In genomic region chr19:41221514-41222205, GRCh38 we compare ENCODE assay signal across 13 cellular contexts. TPM values are rescaled to one million over a fixed set of nuclear protein-coding genes. Genes with fewer than 3 reads are reported as not detected.
DNase-seq lines count a peak whose midpoint lies in the region; ATAC-seq and TF ChIP-seq lines count a peak whose summit lies in the region.
"Had no signal": no experiment of that assay in that cellular context is flagged by ENCODE, and none has a peak within 500 bp of the region (broad histone marks: within the 10 kb centered on the region; RNA-seq: fewer than 3 reads in every experiment).

No MANE protein-coding gene starts in this region.

- DNase-seq in right atrium auricular region (ENCODE audit: low spot score) = no peak
- DNase-seq in heart right ventricle = no peak
- no peak for DNase-seq in endodermal cell
- no peak for DNase-seq in osteoblast (ENCODE audit: insufficient read length, low spot score, missing footprints)
- no peak for DNase-seq in NCI-H1930 (lab: John Stamatoyannopoulos, UW)
- no peak for DNase-seq in T-cell
- DNase-seq: natural killer cell, NCI-H226, T1000 had no signal

- peaks cover 0 to 45% of the 10 kb centered on the region in 2 donors for H3K4me1 ChIP-seq in right atrium auricular region
- H3K4me1 ChIP-seq in heart right ventricle = peaks cover 3 to 34% (median 12%) of the 10 kb centered on the region in 9 donors
- H3K4me1 ChIP-seq in endodermal cell (ENCODE audit: control insufficient read depth, insufficient read depth, low read length) = no peaks in the 10 kb centered on the region
- peaks cover 66% of the 10 kb centered on the region for H3K4me1 ChIP-seq in osteoblast (ENCODE audit: insufficient read depth, low read length)

- WGBS in heart right ventricle, 2 donors = 87 to 91% methylated on average over 20 of the region's 20 CpGs
- WGBS in endodermal cell (ENCODE audit: insufficient coverage in 1 of 2, insufficient read length in 1 of 2), 2 experiments = 94 to 96% methylated on average over 20 of the region's 20 CpGs

- H3K27ac Mint-ChIP-seq in endodermal cell (peak overlapping the region; percentile 21), T-cell (no peak overlapping the region)
- H3K27ac Mint-ChIP-seq: activated naive CD4-positive, alpha-beta T cell treated with anti-CD3 and anti-CD28 coated beads, Interleukin-2, amount 50 U/mL, for 24 hours; natural killer cell had no signal

- H4K20me1 ChIP-seq in osteoblast (ENCODE audit: insufficient read depth, low read length) = peaks cover 3% of the 10 kb centered on the region

- H2AFZ ChIP-seq in osteoblast (ENCODE audit: low read length) = no peak overlapping the region

- H3K36me3 Mint-ChIP-seq in endodermal cell (ENCODE audit: low read depth) (peaks cover 7% of the 10 kb centered on the region), T-cell (no peaks in the 10 kb centered on the region)
- H3K36me3 Mint-ChIP-seq: activated naive CD4-positive, alpha-beta T cell treated with anti-CD3 and anti-CD28 coated beads, Interleukin-2, amount 50 U/mL, for 24 hours; natural killer cell had no signal

- peak overlapping the region; percentile 85 for H3K4me2 ChIP-seq in osteoblast (ENCODE audit: insufficient read depth, low read length)

- peaks cover 59% of the 10 kb centered on the region for H3K79me2 ChIP-seq in osteoblast (ENCODE audit: insufficient read depth, low read length)

- H3K27me3 Mint-ChIP-seq in endodermal cell (ENCODE audit: insufficient read depth) (peaks cover 27% of the 10 kb centered on the region), T-cell (peaks cover 31 to 39% of the 10 kb centered on the region in 2 donors)

- CTCF ChIA-PET in T-cell (lab: Charles Lee) = interaction anchor here in 1 of 2 donors (0.5 to 1.0 kb wide), 2 partner anchors 17 to 85 kb away, joined by 3 read pairs; no protein-coding TSS in a partner anchor

- intact Hi-C loops in heart right ventricle (cut with DNase I) = no loop called here

- no peaks in the 10 kb centered on the region for H3K9me3 ChIP-seq in right atrium auricular region
- H3K9me3 ChIP-seq in heart right ventricle = no peaks in the 10 kb centered on the region
- H3K9me3 ChIP-seq in endodermal cell (ENCODE audit: control insufficient read depth, low read length) = no peaks in the 10 kb centered on the region
- no peaks in the 10 kb centered on the region for H3K9me3 ChIP-seq in osteoblast (ENCODE audit: low read depth, low read length)

- POLR2A ChIA-PET in T-cell (lab: Charles Lee) = interaction anchor here in 1 of 2 donors (0.6 kb wide), 1 partner anchor 18 kb away, joined by 4 read pairs; no protein-coding TSS in a partner anchor

- no peaks in the 10 kb centered on the region for H3K9me3 Mint-ChIP-seq in endodermal cell
- no peaks in the 10 kb centered on the region for H3K9me3 Mint-ChIP-seq in T-cell
- H3K9me3 Mint-ChIP-seq: activated naive CD4-positive, alpha-beta T cell treated with anti-CD3 and anti-CD28 coated beads, Interleukin-2, amount 50 U/mL, for 24 hours; natural killer cell had no signal

- H3K4me3 ChIP-seq in right atrium auricular region (no peak overlapping the region), heart right ventricle (no peak overlapping the region), endodermal cell (ENCODE audit: low read length) (no peak overlapping the region), osteoblast (ENCODE audit: insufficient read depth, low read length) (peak overlapping the region; percentile 93)

- TF ChIP-seq CTCF in right atrium auricular region (IDR thresholded peaks at IDR 0.05) (no peak), heart right ventricle (IDR thresholded peaks at IDR 0.05) (no peak), endodermal cell (conservative IDR thresholded peaks at IDR 0.05) (no peak), osteoblast (IDR thresholded peaks at IDR 0.05; ENCODE audit: extremely low read depth, low read depth, low read length) (no peak)

- H3K4me1 Mint-ChIP-seq in endodermal cell (peaks cover 24% of the 10 kb centered on the region), T-cell (peaks cover 12 to 17% (median 16%) of the 10 kb centered on the region in 3 donors)

- H3K9ac ChIP-seq in endodermal cell (ENCODE audit: extremely low read depth, low read length, poor library complexity, severe bottlenecking) = no peak overlapping the region

- H3K27me3 ChIP-seq in right atrium auricular region (no peaks in the 10 kb centered on the region), heart right ventricle (peaks cover 0 to 50% (median 5%) of the 10 kb centered on the region in 7 donors), endodermal cell (ENCODE audit: control insufficient read depth, insufficient read depth, low read length, poor library complexity, severe bottlenecking) (no peaks in the 10 kb centered on the region), osteoblast (ENCODE audit: insufficient read depth, low read length) (no peaks in the 10 kb centered on the region)

- ATAC-seq in heart right ventricle = no peak
- ATAC-seq in T-cell (replicated peaks in 1 of 4) = no peak
- ATAC-seq in HG03457 (IDR thresholded peaks at IDR 0.05; ENCODE audit: unreplicated experiment) = no peak
- no peak for ATAC-seq in GM19395 (IDR thresholded peaks at IDR 0.05; ENCODE audit: unreplicated experiment)
- ATAC-seq: natural killer cell had no signal

- peak overlapping the region; percentile 93 to 99 for H3K27ac ChIP-seq in right atrium auricular region
- peak overlapping the region in 4 of 10 donors; percentile 6 to 95 (median 65) for H3K27ac ChIP-seq in heart right ventricle
- H3K27ac ChIP-seq in endodermal cell (ENCODE audit: low read depth, low read length) = no peak overlapping the region
- peak overlapping the region; percentile 90 for H3K27ac ChIP-seq in osteoblast (ENCODE audit: low read depth, low read length)

- H3K36me3 ChIP-seq in right atrium auricular region (peaks cover 10% of the 10 kb centered on the region), heart right ventricle (peaks cover 0 to 20% (median 0%) of the 10 kb centered on the region in 9 donors), endodermal cell (ENCODE audit: control insufficient read depth, insufficient read depth, low read length) (no peaks in the 10 kb centered on the region), osteoblast (ENCODE audit: insufficient read depth, low read length) (peaks cover 50% of the 10 kb centered on the region)

- H3K4me3 Mint-ChIP-seq in endodermal cell = no peak overlapping the region
- no peak overlapping the region for H3K4me3 Mint-ChIP-seq in T-cell
- H3K4me3 Mint-ChIP-seq: activated naive CD4-positive, alpha-beta T cell treated with anti-CD3 and anti-CD28 coated beads, Interleukin-2, amount 50 U/mL, for 24 hours; natural killer cell had no signal

RNA-seq across cellular contexts. Expression of gene AXL, which starts 2.6 kb away (rescaled TPM):
- total RNA-seq in right atrium auricular region (10 to 100 TPM; 27.3 to 81.4 TPM), heart right ventricle (10 to 100 TPM in 4 of 10 donors, 1 to 10 TPM in 6; 6.5 to 22.8 (median 9.8) TPM), endodermal cell (10 to 100 TPM; 10.9 to 14.1 TPM), osteoblast (355 and 368 TPM in 2 replicates), T-cell (under 1 TPM in 3 of 5 donors, not detected in 2; 0.16 to 0.70 (median 0.47) TPM)
- polyA plus RNA-seq in heart right ventricle = 10 to 100 TPM in 1 of 2 donors, 1 to 10 TPM in 1; 7.9 to 13.0 TPM
- polyA plus RNA-seq in endodermal cell (2013, experiment 1 of 2) = 21.5 TPM
- polyA plus RNA-seq in endodermal cell (2013, experiment 2 of 2) = 21.1 TPM

RNA-seq across cellular contexts. Expression of gene CYP2S1, which starts 28.6 kb away (rescaled TPM):
- 1 to 10 TPM in 1 of 2 donors, under 1 TPM in 1; 0.59 to 1.6 TPM for total RNA-seq in right atrium auricular region
- 1 to 10 TPM in 1 of 10 donors, under 1 TPM in 4, not detected in 5; 0.42 to 1.1 (median 0.59) TPM for total RNA-seq in heart right ventricle
- polyA plus RNA-seq in heart right ventricle = under 1 TPM; 0.29 to 0.30 TPM
- 10 to 100 TPM in 1 of 2 donors, 1 to 10 TPM in 1; 8.6 to 26.7 TPM for total RNA-seq in endodermal cell
- polyA plus RNA-seq in endodermal cell (2013, experiment 1 of 2) = 13.3 TPM
- 5.1 TPM for polyA plus RNA-seq in endodermal cell (2013, experiment 2 of 2)
- not detected in 2 replicates for total RNA-seq in osteoblast
- total RNA-seq in T-cell = 1 to 10 TPM in 1 of 5 donors, under 1 TPM in 3, not detected in 1; 0.20 to 1.2 (median 0.51) TPM
- total RNA-seq: activated CD8-positive, alpha-beta memory T cell treated with anti-CD3 and anti-CD28 coated beads for 36 hours had no signal

RNA-seq across cellular contexts. Expression of gene HNRNPUL1, which starts 42.5 kb away (rescaled TPM):
- total RNA-seq in right atrium auricular region = 100 to 1,000 TPM in 1 of 2 donors, 10 to 100 TPM in 1; 88.8 to 109 TPM
- 100 to 1,000 TPM; 101 to 151 (median 108) TPM for total RNA-seq in heart right ventricle
- polyA plus RNA-seq in heart right ventricle = 10 to 100 TPM; 55.5 to 65.6 TPM
- 100 to 1,000 TPM; 211 to 225 TPM for total RNA-seq in endodermal cell
- polyA plus RNA-seq in endodermal cell (2013, experiment 1 of 2) = 216 TPM
- 207 TPM for polyA plus RNA-seq in endodermal cell (2013, experiment 2 of 2)
- 113 and 114 TPM in 2 replicates for total RNA-seq in osteoblast
- total RNA-seq in T-cell = 100 to 1,000 TPM; 275 to 350 (median 307) TPM

Comparison
In these comparisons a context has a peak if more than half of its experiments do, and no peak if none do; other contexts are left out.
1. RNA of gene AXL, which starts 2.6 kb away (total RNA-seq): 355 to 368 TPM in osteoblast, 27.3 to 81.4 TPM in right atrium auricular region, 10.9 to 14.1 TPM in endodermal cell and 6.5 to 22.8 TPM in heart right ventricle; 0.16 to 0.70 TPM in T-cell; every median in the first group is over 4 times any median in the second.